In the genomic region with DNA sequence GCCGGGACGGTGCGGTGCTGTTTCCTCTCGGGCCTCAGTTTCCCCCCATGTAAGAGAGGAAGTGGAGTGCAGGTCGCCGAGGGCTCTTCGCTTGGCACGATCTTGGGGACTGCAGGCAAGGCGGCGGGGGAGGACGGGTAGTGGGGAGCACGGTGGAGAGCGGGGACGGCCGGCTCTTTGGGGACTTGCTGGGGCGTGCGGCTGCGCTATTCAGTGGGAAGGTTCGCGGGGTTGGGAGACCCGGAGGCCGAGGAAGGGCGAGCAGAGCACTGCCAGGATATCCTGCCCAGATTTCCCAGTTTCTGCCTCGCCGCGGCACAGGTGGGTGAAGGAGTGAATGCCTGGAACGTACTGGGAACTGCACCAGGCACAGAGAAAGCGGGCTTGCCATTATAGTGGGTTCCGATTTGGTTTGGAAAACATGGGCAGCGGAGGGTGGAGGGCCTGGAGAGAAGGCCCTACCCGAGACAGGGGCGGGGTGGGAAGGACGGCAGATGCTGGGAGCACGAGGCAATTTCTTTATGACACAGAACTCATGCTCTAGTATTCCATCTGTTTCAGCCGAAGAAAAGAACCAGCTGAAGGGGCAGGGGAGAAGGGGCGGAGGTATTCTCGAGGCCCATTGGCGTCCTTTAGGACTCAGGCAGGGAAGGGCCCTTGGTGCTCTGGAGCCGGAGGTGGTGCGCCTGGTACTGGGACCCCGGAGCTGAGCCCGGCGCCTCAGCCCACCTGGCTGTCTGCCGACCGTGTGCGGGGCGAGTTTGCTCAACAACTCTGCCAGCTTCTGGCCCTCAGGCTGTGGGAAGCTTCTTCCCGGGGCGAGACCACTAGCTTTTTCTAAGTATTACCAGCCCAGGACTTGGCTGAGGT, we compare ENCODE assay signal across 1 cellular context.
TF ChIP-seq lines count a peak whose summit lies in the region.

No MANE protein-coding gene starts in this region.

TF ChIP-seq in SK-N-SH treated with all-trans-retinoic acid at 6 μM for 48 hours, 23 proteins besides CTCF, POLR2A, EP300 and RAD21 (continued from another document):
- TF ChIP-seq OSR1 (CRISPR knock-in tag; IDR thresholded peaks at IDR 0.05) (no peak), BACH2 (CRISPR knock-in tag; IDR thresholded peaks at IDR 0.05; ENCODE audit: borderline replicate concordance) (no peak)
